Comparison of ENCODE assay signal across 16 cellular contexts in the genomic region with DNA sequence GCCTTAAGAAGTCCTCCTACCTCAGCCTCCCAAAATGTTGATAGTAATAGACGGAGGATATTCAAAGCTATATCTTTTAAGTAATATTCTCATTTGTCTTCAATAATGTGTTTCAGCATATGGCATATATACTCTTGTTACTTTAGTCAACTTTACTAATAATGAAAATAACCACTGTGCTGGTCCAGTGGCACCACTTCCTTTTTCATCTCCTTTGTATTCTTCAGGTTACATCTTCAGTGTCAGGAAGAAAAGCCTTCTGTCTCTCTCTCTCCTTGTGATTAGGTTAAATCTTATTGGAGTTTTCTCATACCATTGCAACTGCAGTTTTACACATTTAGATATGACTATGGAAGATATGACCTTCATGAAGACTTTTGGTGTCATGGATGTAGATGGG. TPM values are rescaled to one million over a fixed set of nuclear protein-coding genes. Genes with fewer than 3 reads are reported as not detected.
DNase-seq lines count a peak whose midpoint lies in the region; ATAC-seq, FAIRE-seq and TF ChIP-seq lines count a peak whose summit lies in the region.
"Had no signal": no experiment of that assay in that cellular context is flagged by ENCODE, and none has a peak within 500 bp of the region (broad histone marks: within the 10 kb centered on the region; RNA-seq: fewer than 3 reads in every experiment).

No MANE protein-coding gene starts in this region.

- peaks cover 25% of the 10 kb centered on the region for H3K4me1 ChIP-seq in OCI-LY3 (ENCODE audit: low read length)

- intact Hi-C loops in lower leg skin (cut with DNase I; ENCODE audit: low total_unique reads): no loop called here

- TF ChIP-seq POLR2A in GM12892 (IDR thresholded peaks at IDR 0.05; ENCODE audit: low read depth, low read length) (no peak), lower leg skin (IDR thresholded peaks at IDR 0.05) (no peak)

- H3K4me2 ChIP-seq in OCI-LY3 (ENCODE audit: low read length): peak overlapping the region; percentile 44

- no peak overlapping the region for H3K9ac ChIP-seq in OCI-LY3 (ENCODE audit: low read length)

- H3K27ac ChIP-seq in OCI-LY3 (ENCODE audit: low read length): no peak overlapping the region
- H3K27ac ChIP-seq: brain microvascular endothelial cell, C4-2B, pancreas had no signal

- no peaks in the 10 kb centered on the region for H3K27me3 ChIP-seq in OCI-LY3 (ENCODE audit: low read depth, low read length)
- H3K27me3 ChIP-seq: brain microvascular endothelial cell, pancreas had no signal

- peak; percentile 82 for FAIRE-seq in GM12892 (lab: Jason Lieb, UNC)
- FAIRE-seq: pancreas had no signal

- DNase-seq in GM12892 (ENCODE audit: insufficient read length) (no peak), lower leg skin (ENCODE audit: low spot score in 2 of 2) (no peak), EL (no peak), superior temporal gyrus (ENCODE audit: extremely low spot score) (no peak)
- no peak for DNase-seq in activated CD4-positive, alpha-beta T cell treated with anti-CD3 and anti-CD28 coated beads for 4 hours
- DNase-seq: brain microvascular endothelial cell; GOT3; left ventricle myocardium superior; NCI-H1105; NCI-H526 treated with DMSO at 0.1 percent for 48 hours; pancreas; stimulated activated naive CD4-positive, alpha-beta T cell had no signal

- no peak overlapping the region for H2AFZ ChIP-seq in OCI-LY3 (ENCODE audit: low read depth, low read length)

- H3K4me3 ChIP-seq in OCI-LY3 (ENCODE audit: low read length): no peak overlapping the region
- H3K4me3 ChIP-seq in lower leg skin (ENCODE audit: low read depth, poor library complexity, severe bottlenecking): no peak overlapping the region
- H3K4me3 ChIP-seq: pancreas had no signal

- no peaks in the 10 kb centered on the region for H3K36me3 ChIP-seq in OCI-LY3 (replicated peaks; ENCODE audit: low read depth, low read length)
- H3K36me3 ChIP-seq: brain microvascular endothelial cell, pancreas had no signal

- H4K20me1 ChIP-seq in OCI-LY3 (ENCODE audit: insufficient read depth, low read length): peaks cover 3% of the 10 kb centered on the region

- no peaks in the 10 kb centered on the region for H3K9me3 ChIP-seq in OCI-LY3 (ENCODE audit: insufficient read depth, low read length)
- H3K9me3 ChIP-seq: pancreas had no signal

- no peaks in the 10 kb centered on the region; the same call in 1 of the 2 replicates for H3K79me2 ChIP-seq in OCI-LY3 (ENCODE audit: low read length)

- TF ChIP-seq CTCF in OCI-LY3 (IDR thresholded peaks at IDR 0.05; ENCODE audit: low read depth, low read length): no peak
- no peak for TF ChIP-seq CTCF in lower leg skin (IDR thresholded peaks at IDR 0.05)

- ATAC-seq in GM19025 (IDR thresholded peaks at IDR 0.05; ENCODE audit: low read depth, unreplicated experiment) (peak; percentile 63), HG02798 (IDR thresholded peaks at IDR 0.05; ENCODE audit: poor library complexity, unreplicated experiment) (peak; percentile 61)
- ATAC-seq: left ventricle myocardium superior, pancreas had no signal

- WGBS in lower leg skin, 2 donors: 95 to 100% methylated on average over 1 of the region's 1 CpG

RNA-seq across cellular contexts. Expression of a gene that starts 31.3 kb away (rescaled TPM):
- 22.8 TPM for polyA plus RNA-seq in GM12892 (2012; ENCODE audit: missing spikeins)
- total RNA-seq in lower leg skin: 10 to 100 TPM in 2 of 4 donors, 1 to 10 TPM in 2; 4.8 to 13.7 (median 8.2) TPM
